Comparison of ENCODE assay signal across 7 cellular contexts in genomic region chr14:69715725-69716482, GRCh38. TPM values are rescaled to one million over a fixed set of nuclear protein-coding genes. Genes with fewer than 3 reads are reported as not detected.
DNase-seq lines count a peak whose midpoint lies in the region; ATAC-seq and TF ChIP-seq lines count a peak whose summit lies in the region.

No MANE protein-coding gene starts in this region.

- H3K79me2 ChIP-seq in GM23248 (ENCODE audit: insufficient read depth) = no peaks in the 10 kb centered on the region

- no peak overlapping the region for H3K4me3 ChIP-seq in GM23248
- H3K4me3 ChIP-seq in left lung = no peak overlapping the region

- in situ Hi-C loops in GM23248 (cut with MboI) = loop anchor here (5.0 kb wide), 1 partner anchor 109 kb away; no protein-coding TSS in a partner anchor

- CTCF ChIA-PET in HEK293T (lab: Yijun Ruan, JAX) = no interaction called here

- no peak for TF ChIP-seq CTCF in left lung (IDR thresholded peaks at IDR 0.05)

- H3K9ac ChIP-seq in GM23248 = peak overlapping the region; percentile 58

- POLR2A ChIA-PET in HEK293T (lab: Yijun Ruan, JAX) = interaction anchor here (0.7 kb wide), 1 partner anchor 122 kb away, joined by 3 read pairs; no protein-coding TSS in a partner anchor

- H3K4me1 ChIP-seq in GM23248 (ENCODE audit: insufficient read depth) (peaks cover 38% of the 10 kb centered on the region), left lung (peaks cover 54 to 100% of the 10 kb centered on the region in 2 donors)

- 47 to 48% methylated on average over 12 to 13 of the region's 13 CpGs for WGBS in GM23248 (ENCODE audit: low coverage in 1 of 2, low lambda C conversion rate in 2 of 2, missing lambda C conversion rate in 2 of 2), 2 experiments

- no peaks in the 10 kb centered on the region for H3K9me3 ChIP-seq in GM23248 (ENCODE audit: low read depth)
- H3K9me3 ChIP-seq in left lung = no peaks in the 10 kb centered on the region

- intact Hi-C loops in left lung (cut with DNase I) = no loop called here

- H2AFZ ChIP-seq in GM23248 = no peak overlapping the region

- no peaks in the 10 kb centered on the region for H4K20me1 ChIP-seq in GM23248 (ENCODE audit: insufficient read depth)

- 0 out of 2 replicates have a peak, but pooled peaks cover 8% of the 10 kb centered on the region for H3K36me3 ChIP-seq in GM23248 (ENCODE audit: low read depth)
- peaks cover 0 to 34% of the 10 kb centered on the region in 2 donors for H3K36me3 ChIP-seq in left lung

- H3K9me2 ChIP-seq in GM23248 (ENCODE audit: insufficient read depth) = no peaks in the 10 kb centered on the region

- H3K27me3 ChIP-seq in GM23248 (replicated peaks; ENCODE audit: insufficient read depth) (no peaks in the 10 kb centered on the region), left lung (no peaks in the 10 kb centered on the region)

- peak overlapping the region; percentile 30 for H3K4me2 ChIP-seq in GM23248 (ENCODE audit: unreplicated experiment)

- peaks cover 50% of the 10 kb centered on the region for H3F3A ChIP-seq in GM23248 (ENCODE audit: insufficient read depth)

- H3K27ac ChIP-seq in GM23248 (peak overlapping the region; percentile 96), left lung (peak overlapping the region; percentile 60 to 86), substantia nigra (ENCODE audit: low read depth, low read length, poor library complexity, severe bottlenecking) (peak overlapping the region; percentile 6)

- peak; percentile 76 for DNase-seq in GM23248
- peak; percentile 97 to 99 for DNase-seq in NCI-H446 (lab: John Stamatoyannopoulos, UW)
- DNase-seq in cerebellar nuclear complex (lab: John Stamatoyannopoulos, UW) = peak; percentile 70 to 73
- DNase-seq in left lung = peak in 1 of 2 donors; percentile 71
- DNase-seq in substantia nigra (lab: John Stamatoyannopoulos, UW) = peak in 40 of 49 donors; percentile 21 to 98 (median 54)
- no peak for DNase-seq in HEK293T (ENCODE audit: extremely low spot score)
- DNase-seq in activated CD8-positive, alpha-beta memory T cell treated with anti-CD3 and anti-CD28 coated beads, Interleukin-2, amount 50 U/mL, for 4 hours = no peak

- ATAC-seq in left lung = peak; percentile 2

TF ChIP-seq in HEK293T, 16 proteins besides CTCF, POLR2A, EP300 and RAD21:
- TF ChIP-seq SUZ12 (IDR thresholded peaks at IDR 0.05) = no peak

RNA-seq across cellular contexts. Expression of gene SRSF5, which starts 51.0 kb away (rescaled TPM):
- 112 and 125 TPM in 2 replicates for total RNA-seq in GM23248 (2014; rRNA removed; shearing (Covaris generic))
- polyA plus RNA-seq in GM23248 (2016; fragmentation: Nextera tagmentation; extraction: Ambion mirVana) = 207 and 227 TPM in 2 replicates
- 100 to 1,000 TPM; 188 to 199 TPM for total RNA-seq in left lung

Comparison
In these comparisons a context has a peak if more than half of its experiments do, and no peak if none do; other contexts are left out.
1. DNase-seq: peak in GM23248 (single experiment), NCI-H446 (2 of 2), cerebellar nuclear complex (2 of 2) and substantia nigra (40 of 49); none in HEK293T (single experiment) and activated CD8-positive, alpha-beta memory T cell treated with anti-CD3 and anti-CD28 coated beads, Interleukin-2, amount 50 U/mL, for 4 hours (single experiment).
2. H3K27ac ChIP-seq: peak in every context shown above with its lines; median percentile 96 in GM23248; 73 in left lung; 6 in substantia nigra.